ENCODE assay signal across 11 cellular contexts in genomic region chr7:91565499-91566331, GRCh38.
A peak's percentile ranks its signal among the peaks of the same experiment; 100 is the strongest.
DNase-seq lines count a peak whose midpoint lies in the region; ATAC-seq and TF ChIP-seq lines count a peak whose summit lies in the region.
"Had no signal": no experiment of that assay in that cellular context is flagged by ENCODE, and none has a peak within 500 bp of the region (broad histone marks: within the 10 kb centered on the region; RNA-seq: fewer than 3 reads in every experiment).

No MANE protein-coding gene starts in this region.

- DNase-seq in Ammon's horn (ENCODE audit: low spot score), result peak; percentile 71
- DNase-seq in NCI-H2081 treated with DMSO at 0.1 percent for 48 hours (lab: John Stamatoyannopoulos, UW), result peak; percentile 51
- no peak for DNase-seq in HK-2 (ENCODE audit: unreplicated experiment)
- no peak for DNase-seq in posterior vena cava (ENCODE audit: low spot score)
- no peak for DNase-seq in effector memory CD8-positive, alpha-beta T cell
- DNase-seq: CD4-positive, alpha-beta T cell; naive thymus-derived CD4-positive, alpha-beta T cell had no signal

- H3K4me1 Mint-ChIP-seq in brain, result peaks cover 29% of the 10 kb centered on the region
- no peaks in the 10 kb centered on the region for H3K4me1 Mint-ChIP-seq in effector memory CD8-positive, alpha-beta T cell (ENCODE audit: low read depth in 2 of 2)
- H3K4me1 Mint-ChIP-seq: naive thymus-derived CD4-positive, alpha-beta T cell had no signal

- H3K27me3 Mint-ChIP-seq in brain, result no peaks in the 10 kb centered on the region
- no peaks in the 10 kb centered on the region for H3K27me3 Mint-ChIP-seq in effector memory CD8-positive, alpha-beta T cell
- H3K27me3 Mint-ChIP-seq: activated naive CD8-positive, alpha-beta T cell had no signal

- intact Hi-C loops in posterior vena cava (cut with DNase I), result no loop called here

- no peaks in the 10 kb centered on the region for H3K36me3 ChIP-seq in muscle layer of colon (ENCODE audit: insufficient read depth, low read length)

- peak overlapping the region; percentile 25 to 79 (median 68) for H3K27ac Mint-ChIP-seq in brain
- H3K27ac Mint-ChIP-seq in effector memory CD8-positive, alpha-beta T cell, result no peak overlapping the region
- H3K27ac Mint-ChIP-seq: activated naive CD8-positive, alpha-beta T cell; CD4-positive, alpha-beta T cell; naive thymus-derived CD4-positive, alpha-beta T cell had no signal

- peaks cover 17% of the 10 kb centered on the region for H3K4me1 ChIP-seq in muscle layer of colon (ENCODE audit: insufficient read depth, low read length)

- H3K4me3 ChIP-seq in muscle layer of colon (ENCODE audit: low read depth in 1 of 2, low read length in 2 of 2), result peak overlapping the region in 1 of 2 donors; percentile 5

- H3K4me3 Mint-ChIP-seq in brain, result peak overlapping the region in 2 of 5 experiments; percentile 11 to 54
- H3K4me3 Mint-ChIP-seq in effector memory CD8-positive, alpha-beta T cell, result no peak overlapping the region
- H3K4me3 Mint-ChIP-seq: activated naive CD8-positive, alpha-beta T cell; CD4-positive, alpha-beta T cell; naive thymus-derived CD4-positive, alpha-beta T cell had no signal

- no peak for ATAC-seq in HG02678 (IDR thresholded peaks at IDR 0.05; ENCODE audit: unreplicated experiment)
- ATAC-seq in effector memory CD8-positive, alpha-beta T cell (replicated peaks), result no peak
- ATAC-seq: naive thymus-derived CD4-positive, alpha-beta T cell had no signal

- no peaks in the 10 kb centered on the region for H3K27me3 ChIP-seq in muscle layer of colon (ENCODE audit: control insufficient read depth in 1 of 2, insufficient read depth in 2 of 2, low read length in 2 of 2)

- TF ChIP-seq CTCF in brain (conservative IDR thresholded peaks at IDR 0.05), result no peak

- peak overlapping the region; percentile 20 for H3K27ac ChIP-seq in muscle layer of colon (ENCODE audit: low read depth, low read length)

- no peaks in the 10 kb centered on the region for H3K9me3 ChIP-seq in muscle layer of colon (ENCODE audit: low read length)

- no peak overlapping the region for H3K9ac ChIP-seq in muscle layer of colon (ENCODE audit: low read length)

- H3K36me3 Mint-ChIP-seq in brain, result no peaks in the 10 kb centered on the region
- H3K36me3 Mint-ChIP-seq in effector memory CD8-positive, alpha-beta T cell (ENCODE audit: insufficient read depth), result no peaks in the 10 kb centered on the region
- H3K36me3 Mint-ChIP-seq: activated naive CD8-positive, alpha-beta T cell; naive thymus-derived CD4-positive, alpha-beta T cell had no signal

- no peaks in the 10 kb centered on the region for H3K9me3 Mint-ChIP-seq in brain
- peaks cover 15 to 23% of the 10 kb centered on the region in 2 donors for H3K9me3 Mint-ChIP-seq in effector memory CD8-positive, alpha-beta T cell

Comparison
In these comparisons a context has a peak if more than half of its experiments do, and no peak if none do; other contexts are left out.
1. DNase-seq: peak in Ammon's horn (single experiment) and NCI-H2081 treated with DMSO at 0.1 percent for 48 hours (single experiment); none in HK-2 (single experiment), posterior vena cava (single experiment) and effector memory CD8-positive, alpha-beta T cell (0 of 3).
2. H3K27ac Mint-ChIP-seq: peak in brain (5 of 5); none in effector memory CD8-positive, alpha-beta T cell (0 of 2).